ENCODE assay signal across 1 cellular context in the genomic region with DNA sequence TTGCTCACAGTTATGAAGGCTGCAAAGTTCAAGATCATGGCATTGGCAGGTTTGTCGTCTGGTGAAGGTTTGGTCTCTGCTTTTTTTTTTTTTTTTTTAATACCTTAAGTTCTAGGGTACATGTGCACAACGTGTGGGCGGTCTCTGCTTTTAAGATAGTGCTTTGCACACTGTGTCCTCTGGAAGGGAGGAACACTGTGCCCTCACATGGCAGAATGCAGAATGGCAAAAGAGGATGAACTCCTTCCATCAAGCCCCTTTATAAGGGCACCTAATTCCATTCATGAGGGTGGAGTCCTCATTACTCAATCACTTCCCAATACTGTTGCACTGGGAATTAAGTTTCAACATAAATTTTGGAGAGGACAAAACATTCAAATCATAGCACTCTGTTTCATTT.
TF ChIP-seq lines count a peak whose summit lies in the region.

No MANE protein-coding gene starts in this region.

TF ChIP-seq in GM23338, 12 proteins besides CTCF, POLR2A, EP300 and RAD21:
- TF ChIP-seq, protein P1, sequence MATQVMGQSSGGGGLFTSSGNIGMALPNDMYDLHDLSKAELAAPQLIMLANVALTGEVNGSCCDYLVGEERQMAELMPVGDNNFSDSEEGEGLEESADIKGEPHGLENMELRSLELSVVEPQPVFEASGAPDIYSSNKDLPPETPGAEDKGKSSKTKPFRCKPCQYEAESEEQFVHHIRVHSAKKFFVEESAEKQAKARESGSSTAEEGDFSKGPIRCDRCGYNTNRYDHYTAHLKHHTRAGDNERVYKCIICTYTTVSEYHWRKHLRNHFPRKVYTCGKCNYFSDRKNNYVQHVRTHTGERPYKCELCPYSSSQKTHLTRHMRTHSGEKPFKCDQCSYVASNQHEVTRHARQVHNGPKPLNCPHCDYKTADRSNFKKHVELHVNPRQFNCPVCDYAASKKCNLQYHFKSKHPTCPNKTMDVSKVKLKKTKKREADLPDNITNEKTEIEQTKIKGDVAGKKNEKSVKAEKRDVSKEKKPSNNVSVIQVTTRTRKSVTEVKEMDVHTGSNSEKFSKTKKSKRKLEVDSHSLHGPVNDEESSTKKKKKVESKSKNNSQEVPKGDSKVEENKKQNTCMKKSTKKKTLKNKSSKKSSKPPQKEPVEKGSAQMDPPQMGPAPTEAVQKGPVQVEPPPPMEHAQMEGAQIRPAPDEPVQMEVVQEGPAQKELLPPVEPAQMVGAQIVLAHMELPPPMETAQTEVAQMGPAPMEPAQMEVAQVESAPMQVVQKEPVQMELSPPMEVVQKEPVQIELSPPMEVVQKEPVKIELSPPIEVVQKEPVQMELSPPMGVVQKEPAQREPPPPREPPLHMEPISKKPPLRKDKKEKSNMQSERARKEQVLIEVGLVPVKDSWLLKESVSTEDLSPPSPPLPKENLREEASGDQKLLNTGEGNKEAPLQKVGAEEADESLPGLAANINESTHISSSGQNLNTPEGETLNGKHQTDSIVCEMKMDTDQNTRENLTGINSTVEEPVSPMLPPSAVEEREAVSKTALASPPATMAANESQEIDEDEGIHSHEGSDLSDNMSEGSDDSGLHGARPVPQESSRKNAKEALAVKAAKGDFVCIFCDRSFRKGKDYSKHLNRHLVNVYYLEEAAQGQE (IDR thresholded peaks at IDR 0.05; ENCODE audit: unreplicated experiment) = no peak
- TF ChIP-seq ZNF331 (CRISPR knock-in tag; IDR thresholded peaks at IDR 0.05; ENCODE audit: low read depth) (no peak), NANOG (IDR thresholded peaks at IDR 0.05; ENCODE audit: borderline replicate concordance) (no peak), EZH2phosphoT487 (IDR thresholded peaks at IDR 0.05; ENCODE audit: unreplicated experiment) (no peak), ZNF114 (CRISPR knock-in tag; IDR thresholded peaks at IDR 0.05) (no peak), CREB1 (CRISPR knock-in tag; IDR thresholded peaks at IDR 0.05; ENCODE audit: low read depth) (no peak), STAT1 (IDR thresholded peaks at IDR 0.05; ENCODE audit: unreplicated experiment) (no peak), EZH2 (IDR thresholded peaks at IDR 0.05; ENCODE audit: low read depth, unreplicated experiment) (no peak), JUNB (IDR thresholded peaks at IDR 0.05; ENCODE audit: unreplicated experiment) (no peak)
- TF ChIP-seq, protein P2, sequence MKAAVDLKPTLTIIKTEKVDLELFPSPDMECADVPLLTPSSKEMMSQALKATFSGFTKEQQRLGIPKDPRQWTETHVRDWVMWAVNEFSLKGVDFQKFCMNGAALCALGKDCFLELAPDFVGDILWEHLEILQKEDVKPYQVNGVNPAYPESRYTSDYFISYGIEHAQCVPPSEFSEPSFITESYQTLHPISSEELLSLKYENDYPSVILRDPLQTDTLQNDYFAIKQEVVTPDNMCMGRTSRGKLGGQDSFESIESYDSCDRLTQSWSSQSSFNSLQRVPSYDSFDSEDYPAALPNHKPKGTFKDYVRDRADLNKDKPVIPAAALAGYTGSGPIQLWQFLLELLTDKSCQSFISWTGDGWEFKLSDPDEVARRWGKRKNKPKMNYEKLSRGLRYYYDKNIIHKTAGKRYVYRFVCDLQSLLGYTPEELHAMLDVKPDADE (IDR thresholded peaks at IDR 0.05) = no peak
